Comparison of ENCODE assay signal across 1 cellular context in the genomic region with DNA sequence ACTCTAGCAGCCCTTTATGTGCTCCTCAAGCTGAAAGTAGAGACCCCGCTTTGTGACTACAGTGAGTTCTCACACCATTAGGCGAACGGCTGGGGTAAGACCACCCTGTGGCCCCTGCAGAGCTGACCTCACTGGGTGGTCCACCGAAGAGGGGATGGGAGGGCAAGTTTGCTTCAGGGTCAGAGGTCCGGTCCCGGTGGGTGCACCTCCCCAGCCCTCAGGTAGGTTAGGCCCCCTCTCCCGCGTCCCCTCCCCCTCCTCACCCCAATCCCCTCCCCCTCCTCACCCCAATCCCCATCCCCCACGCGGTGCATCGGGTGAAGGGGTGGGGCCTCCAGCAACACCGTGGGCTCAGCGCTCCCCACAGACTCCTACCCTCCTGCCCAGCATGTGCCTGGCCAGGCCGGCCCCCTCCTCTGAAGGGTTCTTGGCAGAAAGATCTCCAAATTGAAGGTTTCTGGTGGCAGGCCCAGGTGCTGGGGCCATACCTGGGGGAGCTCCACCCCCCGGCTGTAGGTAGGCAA.
TF ChIP-seq lines count a peak whose summit lies in the region.

No MANE protein-coding gene starts in this region.

TF ChIP-seq in K562, 482 proteins besides CTCF, POLR2A, EP300 and RAD21:
- no peak for TF ChIP-seq ZBTB11 (CRISPR knock-in tag; IDR thresholded peaks at IDR 0.05)
- peak; percentile 83 for TF ChIP-seq PCBP1 (IDR thresholded peaks at IDR 0.05; ENCODE audit: low read depth, low read length, poor library complexity, severe bottlenecking)
